Comparison of ENCODE assay signal across 11 cellular contexts in genomic region chr13:51883226-51883600, GRCh38. TPM values are rescaled to one million over a fixed set of nuclear protein-coding genes. Genes with fewer than 3 reads are reported as not detected.
"Had no signal": no experiment of that assay in that cellular context is flagged by ENCODE, and none has a peak within 500 bp of the region (broad histone marks: within the 10 kb centered on the region; RNA-seq: fewer than 3 reads in every experiment).

No MANE protein-coding gene starts in this region.

- H3K4me3 ChIP-seq: GM23248, GM23338, HAP-1 had no signal

- ATAC-seq: GM23338, HCT116 had no signal

- H3K4me2 ChIP-seq: GM23338 had no signal

- H3K27ac ChIP-seq: GM23248 had no signal

- H3K9ac ChIP-seq: GM23248 had no signal

- H3K4me1 Mint-ChIP-seq: GM23338 had no signal

- DNase-seq: GM23248, GOT3, H7, H9, HCEC 1CT, HFFc6 had no signal

- H3K9me3 ChIP-seq: HAP-1 had no signal

- H3K4me3 Mint-ChIP-seq: GM23338, H9, HFFc6 had no signal

- H3K36me3 ChIP-seq: HAP-1 had no signal

- H3K9me3 Mint-ChIP-seq: H9, HFFc6 had no signal

- H3K27ac Mint-ChIP-seq: GM23338, H9, HFFc6 had no signal

- H2AFZ ChIP-seq: GM23248, GM23338 had no signal

- H3K4me1 ChIP-seq: HAP-1 had no signal

RNA-seq across cellular contexts. Expression of gene CCDC70, which starts 21.4 kb away (rescaled TPM):
- total RNA-seq: GM23248, GM23338, H1, H4, H7, H9, HFFc6 had no signal

RNA-seq across cellular contexts. Expression of gene TMEM272, which starts 38.2 kb away (rescaled TPM):
- total RNA-seq: GM23248, H1, H4, H7, H9, HFFc6 had no signal
